8 cellular contexts compared by ENCODE assay signal in genomic region chr17:42154514-42154883, GRCh38. TPM values are rescaled to one million over a fixed set of nuclear protein-coding genes. Genes with fewer than 3 reads are reported as not detected.
A peak's percentile ranks its signal among the peaks of the same experiment; 100 is the strongest.
DNase-seq lines count a peak whose midpoint lies in the region; ATAC-seq and TF ChIP-seq lines count a peak whose summit lies in the region.

No MANE protein-coding gene starts in this region.

- H3K27me3 ChIP-seq in AG04450 (ENCODE audit: control insufficient read depth, insufficient read depth, low read length): peaks cover 1% of the 10 kb centered on the region
- H3K27me3 ChIP-seq in mucosa of rectum (ENCODE audit: control insufficient read depth in 2 of 2, insufficient read depth in 2 of 2, low read length in 2 of 2): no peaks in the 10 kb centered on the region

- ATAC-seq in HG03135 (IDR thresholded peaks at IDR 0.05; ENCODE audit: unreplicated experiment) (peak; percentile 2), HG02588 (IDR thresholded peaks at IDR 0.05; ENCODE audit: unreplicated experiment) (no peak), GM18519 (IDR thresholded peaks at IDR 0.05; ENCODE audit: low FRiP score, unreplicated experiment) (no peak)

- H3K4me3 ChIP-seq in AG04450 (ENCODE audit: low read depth, low read length): peak overlapping the region; percentile 99
- H3K4me3 ChIP-seq in cardiac fibroblast (replicated peaks in 1 of 2; ENCODE audit: low read depth in 2 of 2, low read length in 2 of 2): peak overlapping the region; percentile 78 to 98
- peak overlapping the region; percentile 93 to 99 for H3K4me3 ChIP-seq in mucosa of rectum (ENCODE audit: low read length in 2 of 2)

- peak overlapping the region; percentile 87 to 97 for H3K9ac ChIP-seq in mucosa of rectum (ENCODE audit: low read depth in 1 of 2, low read length in 2 of 2)

- H3K36me3 ChIP-seq in mucosa of rectum (ENCODE audit: control insufficient read depth in 2 of 2, insufficient read depth in 2 of 2, low read length in 2 of 2): peaks cover 2 to 8% of the 10 kb centered on the region in 2 donors

- CTCF ChIA-PET in AG04450 (lab: Charles Lee): no interaction called here

- DNase-seq in AG04450 (ENCODE audit: low read depth, low spot score) (no peak), cardiac fibroblast (ENCODE audit: low read depth in 2 of 2) (no peak), UCSD-AML1 (lab: John Stamatoyannopoulos, UW; ENCODE audit: unreplicated experiment) (no peak)
- no peak for DNase-seq in stimulated activated CD4-positive, alpha-beta T cell treated with anti-CD3 and anti-CD28 coated beads, Interleukin-1b, Interleukin-23, amount 100 ng/mL, for 48 hours

- TF ChIP-seq CTCF in AG04450 (IDR thresholded peaks at IDR 0.05; ENCODE audit: low read depth, low read length) (no peak), cardiac fibroblast (IDR thresholded peaks at IDR 0.05; ENCODE audit: low read depth, low read length) (no peak)

- H3K4me1 ChIP-seq in mucosa of rectum (ENCODE audit: control insufficient read depth in 2 of 2, insufficient read depth in 2 of 2, low read length in 2 of 2): peaks cover 16% of the 10 kb centered on the region in 2 donors

- H3K9me3 ChIP-seq in AG04450 (ENCODE audit: control insufficient read depth, insufficient read depth, low read length): no peaks in the 10 kb centered on the region; the same call in 1 of the 2 replicates
- no peaks in the 10 kb centered on the region for H3K9me3 ChIP-seq in mucosa of rectum (ENCODE audit: control insufficient read depth in 2 of 2, low read length in 2 of 2)

- POLR2A ChIA-PET in AG04450 (lab: Yijun Ruan, JAX): interaction anchor here (0.6 to 1.6 kb wide), 2 partner anchors 12 to 151 kb away, joined by 3 to 9 read pairs; no protein-coding TSS in a partner anchor

- peak overlapping the region; percentile 57 for H3K27ac ChIP-seq in AG04450 (ENCODE audit: low read depth, low read length)
- peak overlapping the region; percentile 61 to 78 for H3K27ac ChIP-seq in mucosa of rectum (ENCODE audit: low read depth in 2 of 2, low read length in 2 of 2)

RNA-seq across cellular contexts. Expression of gene RAB5C, which starts 0.3 kb away (rescaled TPM):
- polyA plus RNA-seq in AG04450 (2011; rRNA removed): 134 and 163 TPM in 2 replicates
- polyA minus RNA-seq in AG04450 (2011; rRNA and poly(A)+ RNA removed): 51.3 and 71.3 TPM in 2 replicates

RNA-seq across cellular contexts. Expression of gene KCNH4, which starts 26.4 kb away (rescaled TPM):
- polyA plus RNA-seq in AG04450 (2011; rRNA removed): 0.01 and 0.02 TPM in 2 replicates
- polyA minus RNA-seq in AG04450 (2011; rRNA and poly(A)+ RNA removed): 0.09 TPM in 1 of 2 replicates, not detected in the other

RNA-seq across cellular contexts. Expression of gene HCRT, which starts 30.8 kb away (rescaled TPM):
- polyA plus RNA-seq in AG04450 (2011; rRNA removed): not detected in 2 replicates
- not detected in 2 replicates for polyA minus RNA-seq in AG04450 (2011; rRNA and poly(A)+ RNA removed)

RNA-seq across cellular contexts. Expression of gene HSPB9, which starts 31.9 kb away (rescaled TPM):
- polyA plus RNA-seq in AG04450 (2011; rRNA removed): not detected in 2 replicates
- 0.13 TPM in 1 of 2 replicates, not detected in the other for polyA minus RNA-seq in AG04450 (2011; rRNA and poly(A)+ RNA removed)

RNA-seq across cellular contexts. Expression of gene KAT2A, which starts 33.3 kb away (rescaled TPM):
- 13.6 and 15.5 TPM in 2 replicates for polyA plus RNA-seq in AG04450 (2011; rRNA removed)
- 7.5 and 12.1 TPM in 2 replicates for polyA minus RNA-seq in AG04450 (2011; rRNA and poly(A)+ RNA removed)
